9 cellular contexts compared by ENCODE assay signal in genomic region chr10:79112898-79113431, GRCh38. TPM values are rescaled to one million over a fixed set of nuclear protein-coding genes. Genes with fewer than 3 reads are reported as not detected.
DNase-seq lines count a peak whose midpoint lies in the region; ATAC-seq, FAIRE-seq and TF ChIP-seq lines count a peak whose summit lies in the region.
"Had no signal": no experiment of that assay in that cellular context is flagged by ENCODE, and none has a peak within 500 bp of the region (broad histone marks: within the 10 kb centered on the region; RNA-seq: fewer than 3 reads in every experiment).

No MANE protein-coding gene starts in this region.

- H3K27me3 ChIP-seq in gastroesophageal sphincter (no peaks in the 10 kb centered on the region), pancreas (no peaks in the 10 kb centered on the region)

- ATAC-seq in gastroesophageal sphincter (peak; percentile 69), pancreas (peak; percentile 14 to 25 (median 22)), HG03432 (IDR thresholded peaks at IDR 0.05; ENCODE audit: unreplicated experiment) (no peak)

- TF ChIP-seq CTCF in C4-2B (conservative IDR thresholded peaks at IDR 0.05), result no peak
- no peak for TF ChIP-seq CTCF in RWPE1 (conservative IDR thresholded peaks at IDR 0.05; ENCODE audit: low read depth)
- TF ChIP-seq CTCF in gastroesophageal sphincter (IDR thresholded peaks at IDR 0.05), result no peak
- no peak for TF ChIP-seq CTCF in pancreas (IDR thresholded peaks at IDR 0.05)
- TF ChIP-seq CTCF in GM10248 (IDR thresholded peaks at IDR 0.05; ENCODE audit: control extremely low read depth, extremely low read depth, low read depth, missing control alignments), result no peak

- H3K9me3 ChIP-seq in gastroesophageal sphincter, result no peaks in the 10 kb centered on the region
- H3K9me3 ChIP-seq in pancreas, result no peaks in the 10 kb centered on the region

- 0 to 24% methylated on average over 1 to 2 of the region's 11 CpGs for WGBS in gastroesophageal sphincter (ENCODE audit: low coverage in 1 of 2), 2 donors
- WGBS in pancreas, 2 donors, result 22 to 27% methylated on average over 11 of the region's 11 CpGs

- TF ChIP-seq EP300 in gastroesophageal sphincter (IDR thresholded peaks at IDR 0.05), result no peak

- TF ChIP-seq POLR2A in gastroesophageal sphincter (IDR thresholded peaks at IDR 0.05), result no peak

- DNase-seq in RWPE1 (ENCODE audit: low spot score), result peak; percentile 95
- DNase-seq in pancreas, result no peak
- DNase-seq in foreskin melanocyte, result no peak
- DNase-seq in posterior vena cava (ENCODE audit: low spot score), result no peak
- no peak for DNase-seq in GM10248 (ENCODE audit: extremely low spot score)
- DNase-seq: activated CD8-positive, alpha-beta memory T cell treated with anti-CD3 and anti-CD28 coated beads, Interleukin-2, amount 50 U/mL, for 4 hours had no signal

- H3K27ac ChIP-seq in C4-2B (peak overlapping the region; percentile 2; the same call in 1 of the 2 replicates), RWPE1 (peak overlapping the region; percentile 95), gastroesophageal sphincter (peak overlapping the region; percentile 60 to 89 (median 83)), pancreas (peak overlapping the region; percentile 13 to 75 (median 53))

- H3K4me3 ChIP-seq in gastroesophageal sphincter (no peak overlapping the region), pancreas (no peak overlapping the region)

- CTCF ChIA-PET in RWPE1 (lab: Yijun Ruan, JAX), result interaction anchor here (0.9 to 1.2 kb wide), 2 partner anchors 27 to 82 kb away, joined by 3 to 6 read pairs; no protein-coding TSS in a partner anchor
- CTCF ChIA-PET in GM10248 (lab: Yijun Ruan, JAX), result interaction anchor here (0.9 to 1.2 kb wide), 2 partner anchors 10 to 82 kb away, joined by 3 to 8 read pairs; no protein-coding TSS in a partner anchor

- intact Hi-C loops in pancreas (cut with DNase I), result loop anchor here in 1 of 3 donors (5.0 kb wide), 1 partner anchor 41 kb away; no protein-coding TSS in a partner anchor
- intact Hi-C loops in posterior vena cava (cut with DNase I), result no loop called here

- H3K4me1 ChIP-seq in gastroesophageal sphincter (peaks cover 12 to 100% (median 64%) of the 10 kb centered on the region in 3 donors), pancreas (peaks cover 53 to 68% (median 55%) of the 10 kb centered on the region in 3 donors)

- FAIRE-seq in pancreas (lab: Jason Lieb, UNC), result no peak

- H3K36me3 ChIP-seq in gastroesophageal sphincter (peaks cover 0 to 16% of the 10 kb centered on the region in 2 donors), pancreas (no peaks in the 10 kb centered on the region)

- POLR2A ChIA-PET in RWPE1 (lab: Yijun Ruan, JAX; ENCODE audit: low non-redundant PET), result no interaction called here
- POLR2A ChIA-PET in GM10248 (lab: Yijun Ruan, JAX), result no interaction called here

RNA-seq across cellular contexts. Expression of gene ZMIZ1, which starts 44.2 kb away (rescaled TPM):
- 10 to 100 TPM; 36.3 to 79.2 (median 67.1) TPM for total RNA-seq in gastroesophageal sphincter
- total RNA-seq in pancreas, result 10 to 100 TPM; 21.3 to 45.0 (median 23.5) TPM
- polyA plus RNA-seq in pancreas, result 10 to 100 TPM; 14.5 to 20.8 TPM
- total RNA-seq in posterior vena cava, result 10 to 100 TPM; 61.5 to 62.6 TPM

Comparison
In these comparisons a context has a peak if more than half of its experiments do, and no peak if none do; other contexts are left out.
1. H3K27ac ChIP-seq: peak in every context shown above with its lines; median percentile 95 in RWPE1; 83 in gastroesophageal sphincter; 53 in pancreas; 2 in C4-2B.